In genomic region chr12:100993916-100994315, GRCh38 we compare ENCODE assay signal across 27 cellular contexts.
DNase-seq lines count a peak whose midpoint lies in the region; ATAC-seq, FAIRE-seq and TF ChIP-seq lines count a peak whose summit lies in the region.
"Had no signal": no experiment of that assay in that cellular context is flagged by ENCODE, and none has a peak within 500 bp of the region (broad histone marks: within the 10 kb centered on the region; RNA-seq: fewer than 3 reads in every experiment).

No MANE protein-coding gene starts in this region.

- H3K9me3 Mint-ChIP-seq in activated T-helper 1 cell treated with anti-CD3 and anti-CD28 coated beads, Interleukin-12 subunit alpha, Interleukin-12 subunit beta, Interleukin-2, Interleukin-4 antibody, amounts not matched to agents 30 ng/mL and 10 ng/mL and 1 ng/mL, durations not matched to agents 14 hours and 24 hours and 36 hours, result peaks cover 7% of the 10 kb centered on the region
- H3K9me3 Mint-ChIP-seq in CD8-positive, alpha-beta memory T cell, result peaks cover 0 to 7% (median 3%) of the 10 kb centered on the region in 5 donors

- no peaks in the 10 kb centered on the region for H3K36me3 ChIP-seq in right atrium auricular region
- H3K36me3 ChIP-seq in CD8-positive, alpha-beta memory T cell (ENCODE audit: insufficient read depth, low read length), result no peaks in the 10 kb centered on the region
- H3K36me3 ChIP-seq: BLaER1 treated with 17β-estradiol and CSF1 and Interleukin-3, amounts not matched to agents 10 nM and 100 nM; gastrocnemius medialis; upper lobe of right lung had no signal

- POLR2A ChIA-PET in CD8-positive, alpha-beta memory T cell (lab: Charles Lee), result no interaction called here

- no peaks in the 10 kb centered on the region for H3K4me1 Mint-ChIP-seq in activated T-helper 1 cell treated with anti-CD3 and anti-CD28 coated beads, Interleukin-12 subunit alpha, Interleukin-12 subunit beta, Interleukin-2, Interleukin-4 antibody, amounts not matched to agents 30 ng/mL and 10 ng/mL and 1 ng/mL, durations not matched to agents 14 hours and 24 hours and 36 hours (ENCODE audit: low read depth)
- H3K4me1 Mint-ChIP-seq in CD8-positive, alpha-beta memory T cell, result no peaks in the 10 kb centered on the region
- H3K4me1 Mint-ChIP-seq: brain had no signal

- H3K27me3 ChIP-seq in right atrium auricular region, result no peaks in the 10 kb centered on the region
- H3K27me3 ChIP-seq in CD8-positive, alpha-beta memory T cell (ENCODE audit: insufficient read depth, low read length, poor library complexity, severe bottlenecking), result no peaks in the 10 kb centered on the region
- H3K27me3 ChIP-seq: gastrocnemius medialis, upper lobe of right lung had no signal

- H3K27ac ChIP-seq in right atrium auricular region, result no peak overlapping the region
- H3K27ac ChIP-seq in CD8-positive, alpha-beta memory T cell (ENCODE audit: low read depth, low read length), result no peak overlapping the region
- H3K27ac ChIP-seq: BLaER1 treated with 17β-estradiol and CSF1 and Interleukin-3, amounts not matched to agents 10 nM and 100 nM; gastrocnemius medialis; PC-9; upper lobe of right lung had no signal

- TF ChIP-seq CTCF in right atrium auricular region (IDR thresholded peaks at IDR 0.05), result no peak

- intact Hi-C loops in activated T-helper 1 cell treated with anti-CD3 and anti-CD28 coated beads, Interleukin-12 subunit alpha, Interleukin-12 subunit beta, Interleukin-2, Interleukin-4 antibody, amounts not matched to agents 30 ng/mL and 10 ng/mL and 1 ng/mL, durations not matched to agents 14 hours and 24 hours and 36 hours (cut with micrococcal nuclease), result no loop called here

- peak; percentile 33; the same call in 1 of the 3 replicates for ATAC-seq in SK-N-SH treated with all-trans-retinoic acid at 6 μM for 48 hours
- ATAC-seq: gastrocnemius medialis; left lobe of liver; naive thymus-derived CD4-positive, alpha-beta T cell; upper lobe of right lung had no signal

- CTCF ChIA-PET in CD8-positive, alpha-beta memory T cell (lab: Charles Lee), result no interaction called here

- no peak overlapping the region for H3K27ac Mint-ChIP-seq in activated T-helper 1 cell treated with anti-CD3 and anti-CD28 coated beads, Interleukin-12 subunit alpha, Interleukin-12 subunit beta, Interleukin-2, Interleukin-4 antibody, amounts not matched to agents 30 ng/mL and 10 ng/mL and 1 ng/mL, durations not matched to agents 14 hours and 24 hours and 36 hours
- H3K27ac Mint-ChIP-seq in CD8-positive, alpha-beta memory T cell, result no peak overlapping the region
- H3K27ac Mint-ChIP-seq: activated T-cell treated with anti-CD3 and anti-CD28 coated beads, Interleukin-2, amount 50 U/mL, for 24 hours; brain; naive thymus-derived CD4-positive, alpha-beta T cell; T-helper 1 cell treated with Interleukin-12 subunit alpha and Interleukin-12 subunit beta and Interleukin-4 antibody, amounts not matched to agents 30 μg/mL and 1 μg/mL, for 36 hours had no signal

- peaks cover 2% of the 10 kb centered on the region for H3K27me3 Mint-ChIP-seq in activated T-helper 1 cell treated with anti-CD3 and anti-CD28 coated beads, Interleukin-12 subunit alpha, Interleukin-12 subunit beta, Interleukin-2, Interleukin-4 antibody, amounts not matched to agents 30 ng/mL and 10 ng/mL and 1 ng/mL, durations not matched to agents 14 hours and 24 hours and 36 hours (ENCODE audit: insufficient read depth)
- peaks cover 0 to 4% of the 10 kb centered on the region in 2 donors for H3K27me3 Mint-ChIP-seq in CD8-positive, alpha-beta memory T cell

- H3K4me3 Mint-ChIP-seq in activated T-helper 1 cell treated with anti-CD3 and anti-CD28 coated beads, Interleukin-12 subunit alpha, Interleukin-12 subunit beta, Interleukin-2, Interleukin-4 antibody, amounts not matched to agents 30 ng/mL and 10 ng/mL and 1 ng/mL, durations not matched to agents 14 hours and 24 hours and 36 hours, result no peak overlapping the region
- H3K4me3 Mint-ChIP-seq in CD8-positive, alpha-beta memory T cell, result no peak overlapping the region
- H3K4me3 Mint-ChIP-seq: activated T-cell treated with anti-CD3 and anti-CD28 coated beads, Interleukin-2, amount 50 U/mL, for 24 hours; brain; naive thymus-derived CD4-positive, alpha-beta T cell; T-helper 1 cell treated with Interleukin-12 subunit alpha and Interleukin-12 subunit beta and Interleukin-4 antibody, amounts not matched to agents 30 μg/mL and 1 μg/mL, for 36 hours had no signal

- H3K4me1 ChIP-seq in right atrium auricular region, result no peaks in the 10 kb centered on the region
- H3K4me1 ChIP-seq in CD8-positive, alpha-beta memory T cell (ENCODE audit: insufficient read depth, low read length), result no peaks in the 10 kb centered on the region
- H3K4me1 ChIP-seq: gastrocnemius medialis, upper lobe of right lung had no signal

- FAIRE-seq in GM19239 (lab: Jason Lieb, UNC), result no peak

- H3K4me3 ChIP-seq in right atrium auricular region, result no peak overlapping the region
- no peak overlapping the region for H3K4me3 ChIP-seq in CD8-positive, alpha-beta memory T cell (ENCODE audit: low read length)
- H3K4me3 ChIP-seq: BLaER1 treated with 17β-estradiol and CSF1 and Interleukin-3, amounts not matched to agents 10 nM and 100 nM; gastrocnemius medialis; PC-9; upper lobe of right lung had no signal

- H3K36me3 Mint-ChIP-seq in activated T-helper 1 cell treated with anti-CD3 and anti-CD28 coated beads, Interleukin-12 subunit alpha, Interleukin-12 subunit beta, Interleukin-2, Interleukin-4 antibody, amounts not matched to agents 30 ng/mL and 10 ng/mL and 1 ng/mL, durations not matched to agents 14 hours and 24 hours and 36 hours (ENCODE audit: low read depth), result no peaks in the 10 kb centered on the region
- H3K36me3 Mint-ChIP-seq in CD8-positive, alpha-beta memory T cell, result no peaks in the 10 kb centered on the region
- H3K36me3 Mint-ChIP-seq: naive thymus-derived CD4-positive, alpha-beta T cell had no signal

- DNase-seq in NCI-H82 (lab: John Stamatoyannopoulos, UW) (peak; percentile 3), NCI-H82 treated with DMSO at 0.1 percent for 48 hours (lab: John Stamatoyannopoulos, UW; ENCODE audit: unreplicated experiment) (no peak), foreskin melanocyte (peak; percentile 23), right atrium auricular region (ENCODE audit: low spot score) (no peak), GM19239 (ENCODE audit: insufficient read length, low spot score) (no peak)
- no peak for DNase-seq in activated T-helper 1 cell treated with anti-CD3 and anti-CD28 coated beads, Interleukin-12 subunit alpha, Interleukin-12 subunit beta, Interleukin-2, Interleukin-4 antibody, amounts not matched to agents 30 ng/mL and 10 ng/mL and 1 ng/mL, durations not matched to agents 14 hours and 24 hours and 36 hours (ENCODE audit: low spot score)
- no peak for DNase-seq in CD8-positive, alpha-beta memory T cell
- DNase-seq: activated CD4-positive, alpha-beta T cell treated with anti-CD3 and anti-CD28 coated beads for 4 hours; activated T-cell treated with anti-CD3 and anti-CD28 coated beads, Interleukin-2, amount 50 U/mL, for 24 hours; effector CD4-positive, alpha-beta T cell; EL; erythroblast; gastrocnemius medialis; hippocampal formation; Karpas-422; naive thymus-derived CD4-positive, alpha-beta T cell; NCI-H1092; NCI-H2029; NCI-H446; PC-9; SIG-M5; upper lobe of right lung had no signal

- H3K9me3 ChIP-seq in right atrium auricular region, result no peaks in the 10 kb centered on the region
- no peaks in the 10 kb centered on the region for H3K9me3 ChIP-seq in CD8-positive, alpha-beta memory T cell (ENCODE audit: low read length)
- H3K9me3 ChIP-seq: BLaER1 treated with 17β-estradiol and CSF1 and Interleukin-3, amounts not matched to agents 10 nM and 100 nM; gastrocnemius medialis; upper lobe of right lung had no signal

TF ChIP-seq in SK-N-SH treated with all-trans-retinoic acid at 6 μM for 48 hours, 23 proteins besides CTCF, POLR2A, EP300 and RAD21 (continues in another document):
- TF ChIP-seq TCF4 (CRISPR knock-in tag; IDR thresholded peaks at IDR 0.05; ENCODE audit: borderline replicate concordance), result no peak
- TF ChIP-seq ZC3H10 (CRISPR knock-in tag; IDR thresholded peaks at IDR 0.05), result no peak
- no peak for TF ChIP-seq ZNF8 (CRISPR knock-in tag; IDR thresholded peaks at IDR 0.05)
- no peak for TF ChIP-seq ZNF70 (CRISPR knock-in tag; IDR thresholded peaks at IDR 0.05)
- no peak for TF ChIP-seq OSR1 (CRISPR knock-in tag; IDR thresholded peaks at IDR 0.05)
- TF ChIP-seq ZFP30 (CRISPR knock-in tag; IDR thresholded peaks at IDR 0.05), result no peak
- no peak for TF ChIP-seq TOX (CRISPR knock-in tag; IDR thresholded peaks at IDR 0.05; ENCODE audit: borderline replicate concordance)
- TF ChIP-seq CREB5 (CRISPR knock-in tag; IDR thresholded peaks at IDR 0.05; ENCODE audit: low read depth), result no peak

Comparison
In these comparisons a context has a peak if more than half of its experiments do, and no peak if none do; other contexts are left out.
1. DNase-seq: peak in NCI-H82 (single experiment) and foreskin melanocyte (single experiment); none in NCI-H82 treated with DMSO at 0.1 percent for 48 hours (single experiment), right atrium auricular region (single experiment), GM19239 (single experiment), activated T-helper 1 cell treated with anti-CD3 and anti-CD28 coated beads, Interleukin-12 subunit alpha, Interleukin-12 subunit beta, Interleukin-2, Interleukin-4 antibody, amounts not matched to agents 30 ng/mL and 10 ng/mL and 1 ng/mL, durations not matched to agents 14 hours and 24 hours and 36 hours (single experiment) and CD8-positive, alpha-beta memory T cell (0 of 5).